22 cellular contexts compared by ENCODE assay signal in genomic region chr12:3965096-3965495, GRCh38.
DNase-seq lines count a peak whose midpoint lies in the region; ATAC-seq, FAIRE-seq and TF ChIP-seq lines count a peak whose summit lies in the region.
"Had no signal": no experiment of that assay in that cellular context is flagged by ENCODE, and none has a peak within 500 bp of the region (broad histone marks: within the 10 kb centered on the region; RNA-seq: fewer than 3 reads in every experiment).

No MANE protein-coding gene starts in this region.

- H3K27ac ChIP-seq in HepG2 (ENCODE audit: extremely low read length, insufficient read depth, low read length) (no peak overlapping the region), right lobe of liver (no peak overlapping the region), K562 (ENCODE audit: extremely low read depth, low read depth, low read length) (no peak overlapping the region), PC-3 (ENCODE audit: low read length) (no peak overlapping the region), tibial artery (no peak overlapping the region)

- H3K9me3 ChIP-seq in HepG2 (ENCODE audit: low read length) = no peaks in the 10 kb centered on the region
- no peaks in the 10 kb centered on the region for H3K9me3 ChIP-seq in right lobe of liver
- H3K9me3 ChIP-seq in K562 (replicated peaks; ENCODE audit: control insufficient read depth, insufficient read depth, low read depth, low read length) = no peaks in the 10 kb centered on the region
- H3K9me3 ChIP-seq in PC-3 (ENCODE audit: low read length) = no peaks in the 10 kb centered on the region
- no peaks in the 10 kb centered on the region for H3K9me3 ChIP-seq in tibial artery

- in situ Hi-C loops in HepG2 (cut with HindIII; ENCODE audit: extremely low pct_ligation_motif_present, low pct_unique_long_range_greater_than_20kb) (no loop called here), K562 (cut with MboI) (no loop called here)

- H3K4me1 Mint-ChIP-seq in naive thymus-derived CD8-positive, alpha-beta T cell = peaks cover 19 to 34% (median 25%) of the 10 kb centered on the region in 4 donors

- no peak overlapping the region for H3K4me3 Mint-ChIP-seq in naive thymus-derived CD8-positive, alpha-beta T cell
- H3K4me3 Mint-ChIP-seq: B cell, CD14-positive monocyte had no signal

- peak overlapping the region in 7 of 10 donors; percentile 1 to 81 (median 26) for H3K27ac Mint-ChIP-seq in naive thymus-derived CD8-positive, alpha-beta T cell
- H3K27ac Mint-ChIP-seq: B cell, CD14-positive monocyte had no signal

- H3K27me3 Mint-ChIP-seq in naive thymus-derived CD8-positive, alpha-beta T cell = no peaks in the 10 kb centered on the region

- H3K4me1 ChIP-seq in HepG2 (ENCODE audit: insufficient read depth, low read length) (peaks cover 35% of the 10 kb centered on the region), right lobe of liver (peaks cover 0 to 9% (median 4%) of the 10 kb centered on the region in 4 donors), K562 (replicated peaks in 1 of 2; ENCODE audit: control insufficient read depth in 2 of 2, insufficient read depth in 2 of 2, low read length in 2 of 2) (no peaks in the 10 kb centered on the region; a peak in 1 of 5 replicates), PC-3 (ENCODE audit: insufficient read depth, low read length) (no peaks in the 10 kb centered on the region), tibial artery (no peaks in the 10 kb centered on the region)

- BruUV-seq in HepG2 (replicated peaks; lab: Mats Ljungman, UMichigan) (no TSS peak), K562 (replicated peaks; lab: Mats Ljungman, UMichigan) (no TSS peak), PC-3 (replicated peaks; lab: Mats Ljungman, UMichigan) (no TSS peak)

- no peak for TF ChIP-seq EP300 in HepG2 (IDR thresholded peaks at IDR 0.05; ENCODE audit: low read depth in 2 of 2, low read length in 2 of 2)
- TF ChIP-seq EP300 in HepG2 (CRISPR knock-in tag; IDR thresholded peaks at IDR 0.05; ENCODE audit: borderline replicate concordance) = no peak
- TF ChIP-seq EP300 in K562 (IDR thresholded peaks at IDR 0.05; ENCODE audit: low read length) = no peak

- intact Hi-C loops in HepG2 (cut with micrococcal nuclease; ENCODE audit: unreplicated experiment) = no loop called here
- intact Hi-C loops in right lobe of liver (cut with DNase I) = no loop called here
- intact Hi-C loops in K562 (cut with micrococcal nuclease) = no loop called here
- intact Hi-C loops in PC-3 (cut with micrococcal nuclease) = no loop called here
- intact Hi-C loops in tibial artery (cut with DNase I; ENCODE audit: low total_unique reads) = no loop called here

- DNase-seq in HepG2 (ENCODE audit: low spot score) (no peak), right lobe of liver (no peak), K562 (ENCODE audit: extremely low read depth in 1 of 4, low spot score in 3 of 4) (no peak), PC-3 (no peak), tibial artery (no peak)
- DNase-seq in naive thymus-derived CD8-positive, alpha-beta T cell = no peak
- DNase-seq: EL; GF-D8; KG1; NCI-H1105; NCI-H146; NCI-H2029; NCI-H226; NCI-H510A treated with DMSO at 0.1 percent for 48 hours; NCI-H774; NK-92 treated with Interleukin-12 subunit alpha and Interleukin-12 subunit beta, amount 100 ng/mL, for 24 hours; SIG-M5 had no signal

- no peaks in the 10 kb centered on the region for H3F3A ChIP-seq in PC-3 (ENCODE audit: low read length, unreplicated experiment)

- no peaks in the 10 kb centered on the region for H3K36me3 Mint-ChIP-seq in naive thymus-derived CD8-positive, alpha-beta T cell
- H3K36me3 Mint-ChIP-seq: CD14-positive monocyte had no signal

- POLR2A ChIA-PET in HepG2 (lab: Yijun Ruan, JAX) (no interaction called here), K562 (lab: Yijun Ruan, JAX) (no interaction called here), PC-3 (lab: Charles Lee; ENCODE audit: unreplicated experiment) (no interaction called here)
- POLR2A ChIA-PET in naive thymus-derived CD8-positive, alpha-beta T cell (lab: Charles Lee) = interaction anchor here (0.6 to 5.1 kb wide), 3 partner anchors 25 to 312 kb away, joined by 7 to 40 read pairs (median 16); no protein-coding TSS in a partner anchor

- TF ChIP-seq CTCF in HepG2 (CRISPR knock-in tag; IDR thresholded peaks at IDR 0.05) (no peak), right lobe of liver (IDR thresholded peaks at IDR 0.05) (no peak), K562 (IDR thresholded peaks at IDR 0.05 in 2 of 3, conservative IDR thresholded peaks at IDR 0.05 in 1 of 3; ENCODE audit: insufficient read depth in 2 of 3, low read depth in 1 of 3, low read length in 3 of 3) (no peak), PC-3 (conservative IDR thresholded peaks at IDR 0.05; ENCODE audit: low read depth, low read length) (no peak), tibial artery (IDR thresholded peaks at IDR 0.05) (no peak)

- TF ChIP-seq RAD21 in HepG2 (CRISPR knock-in tag; IDR thresholded peaks at IDR 0.05) (no peak), K562 (CRISPR knock-in tag; conservative IDR thresholded peaks at IDR 0.05 in 1 of 2, IDR thresholded peaks at IDR 0.05 in 1 of 2) (no peak)

- H4K20me1 ChIP-seq in HepG2 (ENCODE audit: insufficient read depth, low read length) (no peaks in the 10 kb centered on the region), K562 (replicated peaks; ENCODE audit: control insufficient read depth, insufficient read depth, low read length) (no peaks in the 10 kb centered on the region), PC-3 (ENCODE audit: low read length) (no peaks in the 10 kb centered on the region)

- ATAC-seq in HepG2 = no peak
- ATAC-seq in right lobe of liver = no peak
- ATAC-seq in K562 = no peak
- ATAC-seq in naive thymus-derived CD8-positive, alpha-beta T cell = no peak
- no peak for ATAC-seq in HG02852 (IDR thresholded peaks at IDR 0.05; ENCODE audit: unreplicated experiment)
- no peak for ATAC-seq in PC-3
- ATAC-seq: Panc1 had no signal

- TF ChIP-seq POLR2A in HepG2 (IDR thresholded peaks at IDR 0.05; ENCODE audit: insufficient read depth in 1 of 2, low read depth in 2 of 2, low read length in 2 of 2) (no peak), right lobe of liver (IDR thresholded peaks at IDR 0.05) (no peak), K562 (conservative IDR thresholded peaks at IDR 0.05) (no peak)

- H3K4me3 ChIP-seq in HepG2 (replicated peaks in 1 of 3; ENCODE audit: insufficient read depth in 1 of 3, low read depth in 2 of 3, low read length in 3 of 3) (no peak overlapping the region), right lobe of liver (no peak overlapping the region), K562 (no peak overlapping the region), PC-3 (ENCODE audit: low read length) (no peak overlapping the region), tibial artery (no peak overlapping the region)

- H3K9me1 ChIP-seq in K562 (ENCODE audit: control insufficient read depth, insufficient read depth, low read length) = no peaks in the 10 kb centered on the region

- H3K36me3 ChIP-seq in HepG2 (replicated peaks in 1 of 2; ENCODE audit: control insufficient read depth in 1 of 2, insufficient read depth in 2 of 2, low read length in 2 of 2) (no peaks in the 10 kb centered on the region), right lobe of liver (no peaks in the 10 kb centered on the region), K562 (ENCODE audit: control insufficient read depth, insufficient read depth, low read length) (no peaks in the 10 kb centered on the region), PC-3 (ENCODE audit: low read depth, low read length) (no peaks in the 10 kb centered on the region), tibial artery (no peaks in the 10 kb centered on the region)

- H3K9me3 Mint-ChIP-seq in naive thymus-derived CD8-positive, alpha-beta T cell = no peaks in the 10 kb centered on the region
- H3K9me3 Mint-ChIP-seq: CD14-positive monocyte had no signal

- WGBS in HepG2 (ENCODE audit: low lambda C conversion rate) = 62% methylated on average over 4 of the region's 4 CpGs
- WGBS in right lobe of liver (ENCODE audit: insufficient coverage, low coverage, low lambda C conversion rate, missing lambda C conversion rate) = 74% methylated on average over 4 of the region's 4 CpGs
- 3% methylated on average over 2 of the region's 4 CpGs for WGBS in K562 (ENCODE audit: insufficient coverage, low coverage, missing lambda C conversion rate)

- H3K9ac ChIP-seq in HepG2 (ENCODE audit: insufficient read depth, low read depth, low read length) (no peak overlapping the region), K562 (ENCODE audit: insufficient read depth in 1 of 2, low read depth in 2 of 2, low read length in 2 of 2) (no peak overlapping the region), PC-3 (ENCODE audit: low read length) (no peak overlapping the region)

- FAIRE-seq in HepG2 (lab: Jason Lieb, UNC) = no peak
- FAIRE-seq in K562 (lab: Jason Lieb, UNC) = no peak
- FAIRE-seq: H54 had no signal

- no peaks in the 10 kb centered on the region for H3K27me3 ChIP-seq in HepG2 (ENCODE audit: control insufficient read depth in 1 of 2, insufficient read depth in 2 of 2, low read length in 2 of 2)
- no peaks in the 10 kb centered on the region for H3K27me3 ChIP-seq in right lobe of liver
- peaks cover 0 to 16% of the 10 kb centered on the region in 2 experiments; a peak in 3 of 5 replicates for H3K27me3 ChIP-seq in K562 (ENCODE audit: control insufficient read depth in 2 of 2, insufficient read depth in 2 of 2, low read length in 2 of 2)
- H3K27me3 ChIP-seq in PC-3 (ENCODE audit: low read length) = peaks cover 59% of the 10 kb centered on the region
- peaks cover 0 to 8% of the 10 kb centered on the region in 2 donors for H3K27me3 ChIP-seq in tibial artery

- CTCF ChIA-PET in HepG2 (lab: Yijun Ruan, JAX; ENCODE audit: low intra/inter-chr PET ratio, low total read pairs) = interaction anchor here (0.7 to 1.3 kb wide), 2 partner anchors 72 to 311 kb away, joined by 3 to 4 read pairs; no protein-coding TSS in a partner anchor
- CTCF ChIA-PET in K562 (lab: Yijun Ruan, JAX; ENCODE audit: low intra/inter-chr PET ratio) = no interaction called here
- CTCF ChIA-PET in PC-3 (lab: Charles Lee) = no interaction called here

- no peak overlapping the region for H3K4me2 ChIP-seq in HepG2 (ENCODE audit: low read depth, low read length)
- H3K4me2 ChIP-seq in K562 (ENCODE audit: insufficient read depth, low read length) = no peak overlapping the region
- no peak overlapping the region for H3K4me2 ChIP-seq in PC-3 (ENCODE audit: low read length)

- H2AFZ ChIP-seq in HepG2 (ENCODE audit: low read length) (no peak overlapping the region), K562 (ENCODE audit: low read depth, low read length) (no peak overlapping the region), PC-3 (ENCODE audit: low read length) (no peak overlapping the region)

- no peaks in the 10 kb centered on the region for H3K9me2 ChIP-seq in PC-3 (replicated peaks; ENCODE audit: low read length)

- H3K79me2 ChIP-seq in HepG2 (ENCODE audit: insufficient read depth, low read length) (no peaks in the 10 kb centered on the region), K562 (ENCODE audit: control insufficient read depth, insufficient read depth, low read length) (no peaks in the 10 kb centered on the region), PC-3 (ENCODE audit: low read length) (no peaks in the 10 kb centered on the region)

TF ChIP-seq in K562, 482 proteins besides CTCF, POLR2A, EP300 and RAD21:
- TF ChIP-seq ZNF316 (IDR thresholded peaks at IDR 0.05) (peak; percentile 33), ZNF23 (CRISPR knock-in tag; IDR thresholded peaks at IDR 0.05) (no peak)

Comparison
In these comparisons a context has a peak if more than half of its experiments do, and no peak if none do; other contexts are left out.
1. Of the 241 proteins assayed by ChIP-seq in both HepG2 and K562: peak only in HepG2: MAFF and MAFK; only in K562: none; in both: none; in neither: 239.